Comparison of ENCODE assay signal across 15 cellular contexts in genomic region chr7:37540917-37541316, GRCh38.
"Had no signal": no experiment of that assay in that cellular context is flagged by ENCODE, and none has a peak within 500 bp of the region (broad histone marks: within the 10 kb centered on the region; RNA-seq: fewer than 3 reads in every experiment).

No MANE protein-coding gene starts in this region.

- FAIRE-seq: TTC549 had no signal

- ATAC-seq: activated CD8-positive, alpha-beta T cell treated with anti-CD3 and anti-CD28 coated beads for 36 hours; activated naive CD4-positive, alpha-beta T cell treated with anti-CD3 and anti-CD28 coated beads, Interleukin-2, amount 50 U/mL, for 72 hours; activated T-cell treated with anti-CD3 and anti-CD28 coated beads, Interleukin-2, amount 50 U/mL, for 72 hours; natural killer cell had no signal

- H3K4me3 ChIP-seq: breast epithelium, dorsolateral prefrontal cortex, sigmoid colon, spleen, thoracic aorta had no signal

- H3K36me3 ChIP-seq: breast epithelium, neutrophil, sigmoid colon, spleen, thoracic aorta had no signal

- DNase-seq: activated B cell treated with CpG ODN at 0.5 μM for 24 hours; activated CD4-positive, alpha-beta T cell treated with anti-CD3 and anti-CD28 coated beads for 48 hours; activated CD8-positive, alpha-beta T cell treated with anti-CD3 and anti-CD28 coated beads for 36 hours; activated gamma-delta T cell; activated T-cell treated with anti-CD3 and anti-CD28 coated beads, Interleukin-2, amount 50 U/mL, for 72 hours; mesendoderm; natural killer cell; sigmoid colon; spleen had no signal

- H3K27me3 ChIP-seq: breast epithelium, dorsolateral prefrontal cortex, neutrophil, sigmoid colon, spleen had no signal

- H3K9me3 ChIP-seq: breast epithelium, neutrophil, sigmoid colon, spleen, thoracic aorta had no signal

- H3K4me1 ChIP-seq: breast epithelium, sigmoid colon had no signal

- H3K27ac ChIP-seq: breast epithelium, dorsolateral prefrontal cortex, neutrophil, sigmoid colon, spleen, thoracic aorta had no signal
